1 cellular context compared by ENCODE assay signal in genomic region chr14:35347323-35348043, GRCh38.
TF ChIP-seq lines count a peak whose summit lies in the region.

No MANE protein-coding gene starts in this region.

TF ChIP-seq in GM12878, 131 proteins besides CTCF, POLR2A, EP300 and RAD21 (continued from another document):
- TF ChIP-seq CEBPB (IDR thresholded peaks at IDR 0.05; ENCODE audit: borderline replicate concordance in 1 of 2, low read depth in 2 of 2, low read length in 2 of 2) (no peak), SMAD1 (IDR thresholded peaks at IDR 0.05; ENCODE audit: low read depth, partially characterized antibody) (no peak), REST (IDR thresholded peaks at IDR 0.05; ENCODE audit: low read depth, low read length) (no peak), POLR2AphosphoS2 (IDR thresholded peaks at IDR 0.05; ENCODE audit: low read depth, low read length) (no peak)
